In the genomic region with DNA sequence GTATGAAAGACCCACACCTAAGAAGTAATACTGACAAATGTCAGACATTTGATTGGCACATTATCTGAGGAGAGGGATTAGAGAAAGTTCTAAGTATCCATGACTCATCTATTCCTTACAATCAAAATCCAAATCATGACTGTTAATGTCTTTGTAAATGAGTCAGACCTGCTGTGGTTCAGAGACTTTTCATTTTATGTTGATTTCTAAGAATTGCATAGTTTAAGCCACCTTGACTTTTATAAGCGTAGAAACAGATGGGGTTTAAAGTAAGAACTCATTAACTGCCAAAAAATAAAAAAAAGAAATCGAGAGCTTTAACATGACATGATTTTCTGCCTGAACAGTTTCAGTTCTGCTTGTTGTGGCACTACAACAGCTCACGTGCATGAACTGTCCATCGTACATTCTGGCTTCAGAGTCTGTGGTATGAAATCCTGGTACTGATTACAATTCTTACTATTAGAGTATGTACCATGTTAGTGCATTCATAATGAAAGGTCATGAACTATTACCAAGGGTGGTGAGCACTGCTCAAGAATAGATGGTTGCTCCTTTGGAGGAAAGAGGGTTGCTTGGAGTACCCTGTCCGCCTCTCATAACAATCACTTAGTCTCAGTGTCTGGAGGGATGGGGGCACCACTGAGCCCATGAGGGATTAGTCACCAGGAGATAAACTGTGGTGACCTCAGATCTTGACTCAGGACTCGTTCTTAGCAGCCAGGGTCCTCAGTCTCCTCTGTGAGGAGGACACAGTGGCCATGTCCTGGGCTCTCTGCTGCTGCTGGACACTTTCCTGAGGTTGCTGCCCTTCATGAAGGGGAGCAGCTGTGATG, we compare ENCODE assay signal across 8 cellular contexts. TPM values are rescaled to one million over a fixed set of nuclear protein-coding genes. Genes with fewer than 3 reads are reported as not detected.
A peak's percentile ranks its signal among the peaks of the same experiment; 100 is the strongest.
DNase-seq lines count a peak whose midpoint lies in the region; ATAC-seq, FAIRE-seq and TF ChIP-seq lines count a peak whose summit lies in the region.

No MANE protein-coding gene starts in this region.

- no peaks in the 10 kb centered on the region for H4K20me1 ChIP-seq in keratinocyte (ENCODE audit: control insufficient read depth, extremely low read depth, insufficient read depth, low read length)

- H3K27ac ChIP-seq in keratinocyte (ENCODE audit: control insufficient read depth, insufficient read depth, low read length) (peak overlapping the region; percentile 88), Peyer's patch (peak overlapping the region in 1 of 4 donors; percentile 31)

- peaks cover 17% of the 10 kb centered on the region for H3K4me1 ChIP-seq in keratinocyte (ENCODE audit: control insufficient read depth, extremely low read depth, insufficient read depth, low read length)
- no peaks in the 10 kb centered on the region for H3K4me1 ChIP-seq in Peyer's patch

- TF ChIP-seq POLR2A in Peyer's patch (IDR thresholded peaks at IDR 0.05): no peak

- no peaks in the 10 kb centered on the region for H3K9me1 ChIP-seq in keratinocyte (ENCODE audit: control insufficient read depth, extremely low read depth, insufficient read depth, low read length)

- H3K4me3 ChIP-seq in keratinocyte (ENCODE audit: control insufficient read depth in 2 of 3, extremely low read depth in 1 of 3, insufficient read depth in 2 of 3, low read depth in 1 of 3, low read length in 3 of 3) (no peak overlapping the region), Peyer's patch (no peak overlapping the region)

- H3K9ac ChIP-seq in keratinocyte (ENCODE audit: control insufficient read depth, extremely low read depth, insufficient read depth, low read length): peak overlapping the region; percentile 51

- peak; percentile 99 for ATAC-seq in HG02938 (IDR thresholded peaks at IDR 0.05; ENCODE audit: unreplicated experiment)

- H2AFZ ChIP-seq in keratinocyte (ENCODE audit: control insufficient read depth, low read length): no peak overlapping the region

- H3K36me3 ChIP-seq in keratinocyte (ENCODE audit: control insufficient read depth in 2 of 2, extremely low read depth in 1 of 2, insufficient read depth in 2 of 2, low read length in 2 of 2): peaks cover 31% of the 10 kb centered on the region in 2 experiments
- H3K36me3 ChIP-seq in Peyer's patch: peaks cover 0 to 58% (median 0%) of the 10 kb centered on the region in 3 donors

- DNase-seq in stimulated activated CD4-positive, alpha-beta T cell treated with anti-CD3 and anti-CD28 coated beads, Interleukin-1b, Interleukin-23, amount 100 ng/mL, for 48 hours: peak; percentile 46
- DNase-seq in stimulated activated CD4-positive, alpha-beta T cell treated with anti-CD3 and anti-CD28 coated beads, Interleukin-12 subunit alpha, Interleukin-12 subunit beta, amount 100 ng/mL, for 4 hours: no peak
- DNase-seq in RCC 7860 (ENCODE audit: low spot score): peak; percentile 92
- no peak for DNase-seq in keratinocyte (ENCODE audit: low read depth, low spot score)
- DNase-seq in NCI-H2171 (lab: John Stamatoyannopoulos, UW): no peak
- DNase-seq in activated CD4-positive, CD25-positive, alpha-beta regulatory T cell treated with anti-CD3 and anti-CD28 coated beads, Interleukin-2, amount 50 U/mL, for 72 hours: no peak
- no peak for DNase-seq in Peyer's patch

- H3K9me3 ChIP-seq in keratinocyte (ENCODE audit: control insufficient read depth, low read depth, low read length) (no peaks in the 10 kb centered on the region), Peyer's patch (no peaks in the 10 kb centered on the region)

- dilution Hi-C loops in keratinocyte (cut with MboI; ENCODE audit: extremely low pct_ligation_motif_present, low sequenced_read_pairs): no loop called here

- peak overlapping the region; percentile 63 for H3K4me2 ChIP-seq in keratinocyte (ENCODE audit: control insufficient read depth, extremely low read depth, insufficient read depth, low read depth, low read length)

- peak; percentile 96 for FAIRE-seq in RCC 7860 (lab: Jason Lieb, UNC)
- FAIRE-seq in keratinocyte (lab: Jason Lieb, UNC): no peak

- H3K27me3 ChIP-seq in keratinocyte (ENCODE audit: control insufficient read depth, extremely low read depth, insufficient read depth, low read length): no peaks in the 10 kb centered on the region
- H3K27me3 ChIP-seq in Peyer's patch: no peaks in the 10 kb centered on the region

- H3K79me2 ChIP-seq in keratinocyte (ENCODE audit: control insufficient read depth, insufficient read depth, low read length): peaks cover 15% of the 10 kb centered on the region

- TF ChIP-seq CTCF in keratinocyte (optimal IDR thresholded peaks at IDR 0.05 in 1 of 3, IDR thresholded peaks at IDR 0.05 in 1 of 3, conservative IDR thresholded peaks at IDR 0.05 in 1 of 3; ENCODE audit: extremely low read depth in 1 of 3, insufficient read depth in 2 of 3, low read length in 3 of 3): no peak
- no peak for TF ChIP-seq CTCF in Peyer's patch (IDR thresholded peaks at IDR 0.05)

RNA-seq across cellular contexts. Expression of gene ACSM6, which starts 42.2 kb away (rescaled TPM):
- polyA plus RNA-seq in keratinocyte: 0.04 TPM in 1 of 3 replicates, not detected in the others
- not detected for polyA plus RNA-seq in keratinocyte (2011; ENCODE audit: low read depth)
- polyA plus RNA-seq in keratinocyte (2011; cell fraction: cytosol; rRNA removed): not detected in 2 replicates
- not detected in 2 replicates for polyA plus RNA-seq in keratinocyte (2011; cell fraction: nucleus; rRNA removed)
- polyA plus RNA-seq in keratinocyte (2012; ENCODE audit: low replicate concordance): not detected in 2 replicates
- not detected in 3 replicates for polyA minus RNA-seq in keratinocyte
- not detected for polyA minus RNA-seq in keratinocyte (2011; cell fraction: cytosol; rRNA and poly(A)+ RNA removed)
- polyA minus RNA-seq in keratinocyte (2011; cell fraction: nucleus; rRNA and poly(A)+ RNA removed): not detected in 2 replicates
- total RNA-seq in Peyer's patch: not detected

RNA-seq across cellular contexts. Expression of gene PDLIM1, which starts 54.5 kb away (rescaled TPM):
- 200 to 450 TPM (median 298 TPM) in 3 replicates for polyA plus RNA-seq in keratinocyte
- 152 TPM for polyA plus RNA-seq in keratinocyte (2011; ENCODE audit: low read depth)
- polyA plus RNA-seq in keratinocyte (2011; cell fraction: cytosol; rRNA removed): 550 and 564 TPM in 2 replicates
- 299 and 342 TPM in 2 replicates for polyA plus RNA-seq in keratinocyte (2011; cell fraction: nucleus; rRNA removed)
- 367 and 421 TPM in 2 replicates for polyA plus RNA-seq in keratinocyte (2012; ENCODE audit: low replicate concordance)
- 372 to 462 TPM (median 381 TPM) in 3 replicates for polyA minus RNA-seq in keratinocyte
- polyA minus RNA-seq in keratinocyte (2011; cell fraction: cytosol; rRNA and poly(A)+ RNA removed): 329 TPM
- polyA minus RNA-seq in keratinocyte (2011; cell fraction: nucleus; rRNA and poly(A)+ RNA removed): 92.1 and 192 TPM in 2 replicates
- total RNA-seq in Peyer's patch: 100 to 1,000 TPM; 180 to 351 (median 240) TPM

Comparison
In these comparisons a context has a peak if more than half of its experiments do, and no peak if none do; other contexts are left out.
1. DNase-seq: peak in stimulated activated CD4-positive, alpha-beta T cell treated with anti-CD3 and anti-CD28 coated beads, Interleukin-1b, Interleukin-23, amount 100 ng/mL, for 48 hours (single experiment) and RCC 7860 (single experiment); none in stimulated activated CD4-positive, alpha-beta T cell treated with anti-CD3 and anti-CD28 coated beads, Interleukin-12 subunit alpha, Interleukin-12 subunit beta, amount 100 ng/mL, for 4 hours (single experiment), keratinocyte (single experiment), NCI-H2171 (single experiment), activated CD4-positive, CD25-positive, alpha-beta regulatory T cell treated with anti-CD3 and anti-CD28 coated beads, Interleukin-2, amount 50 U/mL, for 72 hours (single experiment) and Peyer's patch (0 of 3).